Comparison of ENCODE assay signal across 1 cellular context in genomic region chr12:108594960-108595710, GRCh38.
A peak's percentile ranks its signal among the peaks of the same experiment; 100 is the strongest.
TF ChIP-seq lines count a peak whose summit lies in the region.

No MANE protein-coding gene starts in this region.

TF ChIP-seq in K562, 482 proteins besides CTCF, POLR2A, EP300 and RAD21 (continued from another document and continues in another):
- no peak for TF ChIP-seq HMGXB4 (CRISPR knock-in tag; IDR thresholded peaks at IDR 0.05)
- TF ChIP-seq PHTF2 (CRISPR knock-in tag; IDR thresholded peaks at IDR 0.05), result no peak
- no peak for TF ChIP-seq KHSRP (IDR thresholded peaks at IDR 0.05)
- no peak for TF ChIP-seq ARID3B (CRISPR knock-in tag; IDR thresholded peaks at IDR 0.05; ENCODE audit: borderline replicate concordance)
- TF ChIP-seq MITF (IDR thresholded peaks at IDR 0.05), result no peak
- TF ChIP-seq CREBBP (IDR thresholded peaks at IDR 0.05; ENCODE audit: low read depth, low read length), result no peak
- TF ChIP-seq ZBTB11 (CRISPR knock-in tag; IDR thresholded peaks at IDR 0.05), result no peak
- no peak for TF ChIP-seq PTTG1 (tag; IDR thresholded peaks at IDR 0.05; ENCODE audit: low read depth)
- TF ChIP-seq ZBTB40 (IDR thresholded peaks at IDR 0.05), result no peak
- no peak for TF ChIP-seq ZBTB40 (CRISPR knock-in tag; IDR thresholded peaks at IDR 0.05)
- no peak for TF ChIP-seq SIX5 (IDR thresholded peaks at IDR 0.05; ENCODE audit: borderline replicate concordance in 1 of 2, insufficient read depth in 1 of 2, low read depth in 1 of 2, low read length in 2 of 2)
- TF ChIP-seq KLF10 (CRISPR knock-in tag; IDR thresholded peaks at IDR 0.05), result no peak
- TF ChIP-seq HIVEP1 (CRISPR knock-in tag; IDR thresholded peaks at IDR 0.05), result no peak
- TF ChIP-seq POLR2H (tag; IDR thresholded peaks at IDR 0.05; ENCODE audit: low read depth), result no peak
- no peak for TF ChIP-seq RNF219 (CRISPR knock-in tag; IDR thresholded peaks at IDR 0.05)
- no peak for TF ChIP-seq NR4A1 (CRISPR knock-in tag; IDR thresholded peaks at IDR 0.05)
- no peak for TF ChIP-seq NR4A1 (tag; IDR thresholded peaks at IDR 0.05)
- TF ChIP-seq NEUROD1 (IDR thresholded peaks at IDR 0.05; ENCODE audit: borderline replicate concordance, low read depth, low read length, partially characterized antibody), result no peak
- TF ChIP-seq RB1 (IDR thresholded peaks at IDR 0.05; ENCODE audit: low read depth), result no peak
- no peak for TF ChIP-seq CTCFL (IDR thresholded peaks at IDR 0.05; ENCODE audit: borderline replicate concordance, insufficient read depth, low read depth, low read length, poor library complexity, severe bottlenecking)
- 0 out of 2 replicates have a peak, but pooled peaks have one; percentile 16 for TF ChIP-seq EHMT2 (IDR thresholded peaks at IDR 0.05)
- no peak for TF ChIP-seq MBD1 (CRISPR knock-in tag; IDR thresholded peaks at IDR 0.05)
- peak; percentile 84 for TF ChIP-seq ADNP (tag; IDR thresholded peaks at IDR 0.05)
- TF ChIP-seq PATZ1 (CRISPR knock-in tag; IDR thresholded peaks at IDR 0.05; ENCODE audit: borderline replicate concordance), result no peak
- TF ChIP-seq MCM2 (IDR thresholded peaks at IDR 0.05; ENCODE audit: low read depth), result no peak
